In genomic region chr6:41682056-41682477, GRCh38 we compare ENCODE assay signal across 7 cellular contexts. TPM values are rescaled to one million over a fixed set of nuclear protein-coding genes. Genes with fewer than 3 reads are reported as not detected.
A peak's percentile ranks its signal among the peaks of the same experiment; 100 is the strongest.
DNase-seq lines count a peak whose midpoint lies in the region; TF ChIP-seq lines count a peak whose summit lies in the region.

No MANE protein-coding gene starts in this region.

- no peak overlapping the region for H3K27ac ChIP-seq in endodermal cell (ENCODE audit: low read depth, low read length)

- no peak overlapping the region for H3K4me3 Mint-ChIP-seq in endodermal cell

- H3K27me3 Mint-ChIP-seq in endodermal cell (ENCODE audit: insufficient read depth) = peaks cover 17% of the 10 kb centered on the region

- no peaks in the 10 kb centered on the region for H3K4me1 ChIP-seq in endodermal cell (ENCODE audit: control insufficient read depth, insufficient read depth, low read length)

- no peak overlapping the region for H3K9ac ChIP-seq in endodermal cell (ENCODE audit: extremely low read depth, low read length, poor library complexity, severe bottlenecking)

- no peaks in the 10 kb centered on the region for H3K9me3 ChIP-seq in endodermal cell (ENCODE audit: control insufficient read depth, low read length)

- H3K27ac Mint-ChIP-seq in endodermal cell = no peak overlapping the region

- peaks cover 7% of the 10 kb centered on the region for H3K4me1 Mint-ChIP-seq in endodermal cell

- H3K9me3 Mint-ChIP-seq in endodermal cell = no peaks in the 10 kb centered on the region

- in situ Hi-C loops in GM13976 (cut with MboI; ENCODE audit: low sequenced_read_pairs, unreplicated experiment) = no loop called here

- no peaks in the 10 kb centered on the region for H3K36me3 ChIP-seq in endodermal cell (ENCODE audit: control insufficient read depth, insufficient read depth, low read length)

- DNase-seq in GM13976 (ENCODE audit: low spot score) (peak; percentile 92), HT-29 (ENCODE audit: low spot score) (peak; percentile 97), NOMO-1 treated with dmso at 0.1 percent for 144 hours (lab: John Stamatoyannopoulos, UW; ENCODE audit: unreplicated experiment) (peak; percentile 46), endodermal cell (peak; percentile 99), midbrain (lab: John Stamatoyannopoulos, UW) (peak; percentile 88)
- DNase-seq in activated CD8-positive, alpha-beta memory T cell treated with anti-CD3 and anti-CD28 coated beads for 4 hours (ENCODE audit: low read depth in 2 of 2) = peak; percentile 26 to 37
- peak; percentile 49 to 60 for DNase-seq in stimulated activated CD8-positive, alpha-beta memory T cell treated with anti-CD3 and anti-CD28 coated beads, Interleukin-2, amount 100 ng/mL, for 48 hours (ENCODE audit: low read depth in 2 of 2)

- H3K4me3 ChIP-seq in endodermal cell (ENCODE audit: low read length) = no peak overlapping the region

- 15 to 38% methylated on average over 3 to 9 of the region's 9 CpGs for WGBS in endodermal cell (ENCODE audit: insufficient coverage in 1 of 2, insufficient read length in 1 of 2), 2 experiments

- peak; percentile 88 for TF ChIP-seq CTCF in GM13976 (IDR thresholded peaks at IDR 0.05; ENCODE audit: borderline replicate concordance, control extremely low read depth, extremely low read depth, insufficient read depth, missing control alignments)
- peak; percentile 93 for TF ChIP-seq CTCF in endodermal cell (conservative IDR thresholded peaks at IDR 0.05)

- no peaks in the 10 kb centered on the region for H3K36me3 Mint-ChIP-seq in endodermal cell (ENCODE audit: low read depth)

- H3K27me3 ChIP-seq in endodermal cell (ENCODE audit: control insufficient read depth, insufficient read depth, low read length, poor library complexity, severe bottlenecking) = no peaks in the 10 kb centered on the region

RNA-seq across cellular contexts. Expression of gene MDFI, which starts 43.8 kb away (rescaled TPM):
- total RNA-seq in HT-29 (2014; rRNA removed; shearing (Covaris generic)) = 0.36 and 1.5 TPM in 2 replicates
- 10 to 100 TPM; 52.7 to 80.0 TPM for total RNA-seq in endodermal cell
- 76.9 TPM for polyA plus RNA-seq in endodermal cell (2013, experiment 1 of 2)
- 84.7 TPM for polyA plus RNA-seq in endodermal cell (2013, experiment 2 of 2)

RNA-seq across cellular contexts. Expression of gene TFEB, which starts 53.3 kb away (rescaled TPM):
- total RNA-seq in HT-29 (2014; rRNA removed; shearing (Covaris generic)) = 24.0 and 24.1 TPM in 2 replicates
- under 1 TPM in 1 of 2 donors, not detected in 1; 0.24 TPM for total RNA-seq in endodermal cell
- 1.2 TPM for polyA plus RNA-seq in endodermal cell (2013, experiment 1 of 2)
- 0.99 TPM for polyA plus RNA-seq in endodermal cell (2013, experiment 2 of 2)

Comparison
In these comparisons a context has a peak if more than half of its experiments do, and no peak if none do; other contexts are left out.
1. DNase-seq: peak in every context shown above with its lines; median percentile 99 in endodermal cell; 97 in HT-29; 92 in GM13976; 88 in midbrain; 54 in stimulated activated CD8-positive, alpha-beta memory T cell treated with anti-CD3 and anti-CD28 coated beads, Interleukin-2, amount 100 ng/mL, for 48 hours; 46 in NOMO-1 treated with dmso at 0.1 percent for 144 hours; 32 in activated CD8-positive, alpha-beta memory T cell treated with anti-CD3 and anti-CD28 coated beads for 4 hours.
2. RNA of gene MDFI, which starts 43.8 kb away (total RNA-seq): 52.7 to 80.0 TPM in endodermal cell; 0.36 to 1.5 TPM in HT-29; every median in the first group is over 10 times any median in the second.
3. RNA of gene TFEB, which starts 53.3 kb away (total RNA-seq): 24.0 to 24.1 TPM in HT-29; 0.24 TPM in endodermal cell; every median in the first group is over 10 times any median in the second.